8 cellular contexts compared by ENCODE assay signal in genomic region chr22:22210375-22210774, GRCh38. TPM values are rescaled to one million over a fixed set of nuclear protein-coding genes. Genes with fewer than 3 reads are reported as not detected.
DNase-seq lines count a peak whose midpoint lies in the region; ATAC-seq lines count a peak whose summit lies in the region.

No MANE protein-coding gene starts in this region.

- intact Hi-C loops in sciatic nerve (cut with DNase I) = no loop called here

- ATAC-seq in sciatic nerve = no peak

- DNase-seq in COLO668 (lab: John Stamatoyannopoulos, UW; ENCODE audit: unreplicated experiment) = peak; percentile 11
- peak; percentile 84 for DNase-seq in M059J (ENCODE audit: low read depth)
- DNase-seq in activated T-helper 9 cell treated with anti-CD3 and anti-CD28 coated beads, Interleukin-2, amount 50 U/mL, for 16 hours (ENCODE audit: low read depth) = peak; percentile 36
- peak; percentile 76 for DNase-seq in non-pigmented ciliary epithelial cell (ENCODE audit: low read depth)
- DNase-seq in sciatic nerve (ENCODE audit: low spot score) = no peak
- no peak for DNase-seq in NCI-H1694 treated with DMSO at 0.1 percent for 48 hours (lab: John Stamatoyannopoulos, UW)
- no peak for DNase-seq in HUDEP-2 (lab: John Stamatoyannopoulos, UW; ENCODE audit: unreplicated experiment in 76 of 76)
- no peak for DNase-seq in NCI-H526 (lab: John Stamatoyannopoulos, UW)

RNA-seq across cellular contexts. Expression of gene VPREB1, which starts 34.2 kb away (rescaled TPM):
- not detected in 2 replicates for total RNA-seq in M059J (2014; rRNA removed; shearing (Covaris generic))
- total RNA-seq in sciatic nerve = not detected

Comparison
In these comparisons a context has a peak if more than half of its experiments do, and no peak if none do; other contexts are left out.
1. DNase-seq: peak in COLO668 (single experiment), M059J (single experiment), activated T-helper 9 cell treated with anti-CD3 and anti-CD28 coated beads, Interleukin-2, amount 50 U/mL, for 16 hours (single experiment) and non-pigmented ciliary epithelial cell (single experiment); none in sciatic nerve (single experiment), NCI-H1694 treated with DMSO at 0.1 percent for 48 hours (single experiment), HUDEP-2 (0 of 76) and NCI-H526 (0 of 2).